In genomic region chr16:49748322-49748721, GRCh38 we compare ENCODE assay signal across 12 cellular contexts.
A peak's percentile ranks its signal among the peaks of the same experiment; 100 is the strongest.
DNase-seq lines count a peak whose midpoint lies in the region; ATAC-seq and TF ChIP-seq lines count a peak whose summit lies in the region.
"Had no signal": no experiment of that assay in that cellular context is flagged by ENCODE, and none has a peak within 500 bp of the region (broad histone marks: within the 10 kb centered on the region; RNA-seq: fewer than 3 reads in every experiment).

No MANE protein-coding gene starts in this region.

- WGBS in SK-N-SH (ENCODE audit: low lambda C conversion rate) = 40% methylated on average over 11 of the region's 11 CpGs

- POLR2A ChIA-PET in SK-N-SH (lab: Yijun Ruan, JAX) = no interaction called here

- CTCF ChIA-PET in SK-N-SH (lab: Yijun Ruan, JAX) = interaction anchor here (1.2 to 2.5 kb wide), 2 partner anchors 109 to 156 kb away, joined by 5 to 13 read pairs; no protein-coding TSS in a partner anchor

- H3K27ac ChIP-seq in SK-N-SH (ENCODE audit: low read depth in 2 of 2, low read length in 1 of 2) = peak overlapping the region in 1 of 2 experiments; percentile 53; a peak in 1 of 4 replicates

- H3K9me3 ChIP-seq in SK-N-SH = no peaks in the 10 kb centered on the region

- no peak overlapping the region for H2AFZ ChIP-seq in SK-N-SH (ENCODE audit: low read depth)

- peak; percentile 36 to 52 for DNase-seq in activated CD4-positive, alpha-beta T cell treated with anti-CD3 and anti-CD28 coated beads, Interleukin-2, amount 50 U/mL, for 48 hours
- no peak for DNase-seq in activated CD4-positive, alpha-beta T cell treated with anti-CD3 and anti-CD28 coated beads, Interleukin-2, amount 50 U/mL, for 4 hours
- DNase-seq in NCI-H1436 treated with DMSO at 0.1 percent for 48 hours (lab: John Stamatoyannopoulos, UW) = peak; percentile 9
- peak; percentile 57 for DNase-seq in astrocyte of the spinal cord (ENCODE audit: low read depth, low spot score)
- peak; percentile 63 for DNase-seq in omental fat pad (ENCODE audit: low spot score)
- DNase-seq in SK-N-SH = no peak
- DNase-seq: GF-D8, MM.1S, PC-3, T-helper 2 cell had no signal

- H3K9me2 ChIP-seq in SK-N-SH = no peaks in the 10 kb centered on the region

- in situ Hi-C loops in astrocyte of the spinal cord (cut with HindIII; ENCODE audit: low sequenced_read_pairs) = no loop called here

- H3K4me1 ChIP-seq in SK-N-SH (ENCODE audit: control insufficient read depth in 1 of 2, insufficient read depth in 2 of 2, low read depth in 1 of 2, low read length in 1 of 2) = peaks cover 0 to 85% of the 10 kb centered on the region in 2 experiments; a peak in 3 of 4 replicates

- no peak overlapping the region for H3K9ac ChIP-seq in SK-N-SH

- H3K4me2 ChIP-seq in SK-N-SH = no peak overlapping the region

- H4K20me1 ChIP-seq in SK-N-SH (ENCODE audit: insufficient read depth) = no peaks in the 10 kb centered on the region

- no peak overlapping the region for H3K4me3 ChIP-seq in astrocyte of the spinal cord (ENCODE audit: low read depth, low read length)
- H3K4me3 ChIP-seq in SK-N-SH (ENCODE audit: low read depth in 2 of 2, low read length in 1 of 2) = no peak overlapping the region

- H3K79me2 ChIP-seq in SK-N-SH (ENCODE audit: insufficient read depth) = no peaks in the 10 kb centered on the region

- TF ChIP-seq EP300 in SK-N-SH (IDR thresholded peaks at IDR 0.05; ENCODE audit: borderline replicate concordance in 1 of 2, low read depth in 1 of 2, low read length in 1 of 2) = no peak

- no peaks in the 10 kb centered on the region for H3F3A ChIP-seq in SK-N-SH (replicated peaks; ENCODE audit: insufficient read depth)

- TF ChIP-seq CTCF in astrocyte of the spinal cord (IDR thresholded peaks at IDR 0.05; ENCODE audit: low read depth, low read length) (no peak), omental fat pad (IDR thresholded peaks at IDR 0.05) (no peak), SK-N-SH (IDR thresholded peaks at IDR 0.05) (no peak)

- H3K27me3 ChIP-seq in SK-N-SH (ENCODE audit: insufficient read depth) = no peaks in the 10 kb centered on the region

- no peak for TF ChIP-seq RAD21 in SK-N-SH (IDR thresholded peaks at IDR 0.05; ENCODE audit: low read length)

- ATAC-seq in omental fat pad (ENCODE audit: low FRiP score) (peak; percentile 81), GM18498 (IDR thresholded peaks at IDR 0.05; ENCODE audit: unreplicated experiment) (no peak), GM21447 (IDR thresholded peaks at IDR 0.05; ENCODE audit: unreplicated experiment) (no peak)
- ATAC-seq: PC-3 had no signal

- no peaks in the 10 kb centered on the region for H3K36me3 ChIP-seq in SK-N-SH (replicated peaks in 1 of 2; ENCODE audit: control insufficient read depth in 1 of 2, insufficient read depth in 2 of 2, low read length in 1 of 2)

TF ChIP-seq in SK-N-SH, 30 proteins besides CTCF, POLR2A, EP300 and RAD21:
- TF ChIP-seq MXI1 (IDR thresholded peaks at IDR 0.05; ENCODE audit: low read depth, low read length) (no peak), SIN3A (IDR thresholded peaks at IDR 0.05; ENCODE audit: borderline replicate concordance, low read depth, low read length) (no peak), NRF1 (IDR thresholded peaks at IDR 0.05; ENCODE audit: low read depth, low read length) (no peak)

Comparison
In these comparisons a context has a peak if more than half of its experiments do, and no peak if none do; other contexts are left out.
1. DNase-seq: peak in activated CD4-positive, alpha-beta T cell treated with anti-CD3 and anti-CD28 coated beads, Interleukin-2, amount 50 U/mL, for 48 hours (2 of 2), NCI-H1436 treated with DMSO at 0.1 percent for 48 hours (single experiment), astrocyte of the spinal cord (single experiment) and omental fat pad (single experiment); none in activated CD4-positive, alpha-beta T cell treated with anti-CD3 and anti-CD28 coated beads, Interleukin-2, amount 50 U/mL, for 4 hours (0 of 2) and SK-N-SH (single experiment).